In genomic region chr11:67804435-67805255, GRCh38 we compare ENCODE assay signal across 8 cellular contexts.
DNase-seq lines count a peak whose midpoint lies in the region; ATAC-seq and TF ChIP-seq lines count a peak whose summit lies in the region.
"Not testable (repeated sequence)": the region's sequence is repeated elsewhere in the genome, so short reads cannot be mapped to it uniquely, and the experiment has no call there.

No MANE protein-coding gene starts in this region.

- H3K9me3 Mint-ChIP-seq in activated CD4-positive, alpha-beta T cell treated with anti-CD3 and anti-CD28 coated beads, Interleukin-2, amount 10 ng/mL, durations not matched to agents 24 days and 14 days; osteocyte (ENCODE audit: unreplicated experiment): not testable (repeated sequence)

- peaks cover 18% of the 10 kb centered on the region for H3K27me3 Mint-ChIP-seq in activated CD4-positive, alpha-beta T cell treated with anti-CD3 and anti-CD28 coated beads, Interleukin-2, amount 10 ng/mL, durations not matched to agents 24 days and 14 days
- not testable (repeated sequence) for H3K27me3 Mint-ChIP-seq in osteocyte (ENCODE audit: unreplicated experiment)

- not testable (repeated sequence) for H3K36me3 ChIP-seq in iPS DF 6.9 (ENCODE audit: control insufficient read depth, insufficient read depth, low read length); tibial artery

- H3K4me3 ChIP-seq in coronary artery (peak overlapping the region; percentile 85), iPS DF 6.9 (ENCODE audit: low read length) (peak overlapping the region; percentile 70; the same call in 1 of the 2 replicates), tibial artery (peak overlapping the region; percentile 69 to 74)

- not testable (repeated sequence) for H3K36me3 Mint-ChIP-seq in activated CD4-positive, alpha-beta T cell treated with anti-CD3 and anti-CD28 coated beads, Interleukin-2, amount 10 ng/mL, durations not matched to agents 24 days and 14 days (ENCODE audit: low read depth); osteocyte (ENCODE audit: unreplicated experiment)

- DNase-seq in GM04503 (ENCODE audit: low read depth) (peak; percentile 39), NCI-H2171 treated with DMSO at 0.1 percent for 48 hours (lab: John Stamatoyannopoulos, UW) (peak; percentile 22)
- DNase-seq in activated CD4-positive, alpha-beta T cell treated with anti-CD3 and anti-CD28 coated beads, Interleukin-2, amount 10 ng/mL, durations not matched to agents 24 days and 14 days; coronary artery (ENCODE audit: low spot score); iPS DF 6.9 (ENCODE audit: low read depth, low spot score); osteocyte (ENCODE audit: extremely low spot score, unreplicated experiment); tibial artery: not testable (repeated sequence)

- intact Hi-C loops in activated CD4-positive, alpha-beta T cell treated with anti-CD3 and anti-CD28 coated beads, Interleukin-2, amount 10 ng/mL, durations not matched to agents 24 days and 14 days (cut with micrococcal nuclease), result loop anchor here (5.0 kb wide), 1 partner anchor 402 kb away; the partner anchor contains the start of genes PPP1CA and TBC1D10C
- intact Hi-C loops in tibial artery (cut with DNase I; ENCODE audit: low total_unique reads), result not testable (repeated sequence)

- H3K27ac Mint-ChIP-seq in activated CD4-positive, alpha-beta T cell treated with anti-CD3 and anti-CD28 coated beads, Interleukin-2, amount 10 ng/mL, durations not matched to agents 24 days and 14 days, result peak overlapping the region; percentile 88
- peak overlapping the region; percentile 38 for H3K27ac Mint-ChIP-seq in osteocyte (ENCODE audit: unreplicated experiment)

- H3K4me1 ChIP-seq in iPS DF 6.9 (ENCODE audit: control insufficient read depth, insufficient read depth, low read length), result not testable (repeated sequence)
- peaks cover 0 to 12% (median 2%) of the 10 kb centered on the region in 4 donors for H3K4me1 ChIP-seq in tibial artery

- not testable (repeated sequence) for H3K9me3 ChIP-seq in iPS DF 6.9 (ENCODE audit: control insufficient read depth, insufficient read depth, low read length); tibial artery

- H3K4me1 Mint-ChIP-seq in activated CD4-positive, alpha-beta T cell treated with anti-CD3 and anti-CD28 coated beads, Interleukin-2, amount 10 ng/mL, durations not matched to agents 24 days and 14 days, result peaks cover 14% of the 10 kb centered on the region
- H3K4me1 Mint-ChIP-seq in osteocyte (ENCODE audit: unreplicated experiment), result peaks cover 10% of the 10 kb centered on the region

- ATAC-seq in HG03039 (IDR thresholded peaks at IDR 0.05; ENCODE audit: unreplicated experiment), result peak; percentile 12

- not testable (repeated sequence) for H3K27me3 ChIP-seq in iPS DF 6.9 (ENCODE audit: control insufficient read depth, insufficient read depth, low read length); tibial artery

- peak overlapping the region; percentile 89 for H3K4me3 Mint-ChIP-seq in activated CD4-positive, alpha-beta T cell treated with anti-CD3 and anti-CD28 coated beads, Interleukin-2, amount 10 ng/mL, durations not matched to agents 24 days and 14 days
- H3K4me3 Mint-ChIP-seq in osteocyte (ENCODE audit: unreplicated experiment), result peak overlapping the region; percentile 84

- not testable (repeated sequence) for TF ChIP-seq CTCF in coronary artery (IDR thresholded peaks at IDR 0.05); osteocyte (IDR thresholded peaks at IDR 0.05); tibial artery (IDR thresholded peaks at IDR 0.05)

- WGBS in iPS DF 6.9 (ENCODE audit: insufficient coverage, insufficient read length), result no CpG with 5 or more reads among the region's 47 CpGs

- H3K27ac ChIP-seq in coronary artery (peak overlapping the region; percentile 42 to 71), tibial artery (peak overlapping the region; percentile 55 to 73)
- H3K27ac ChIP-seq in iPS DF 6.9 (ENCODE audit: low read length), result not testable (repeated sequence)
